ENCODE assay signal across 8 cellular contexts in genomic region chr17:81040791-81041337, GRCh38. TPM values are rescaled to one million over a fixed set of nuclear protein-coding genes. Genes with fewer than 3 reads are reported as not detected.
DNase-seq lines count a peak whose midpoint lies in the region; ATAC-seq and TF ChIP-seq lines count a peak whose summit lies in the region.

No MANE protein-coding gene starts in this region.

- H3K36me3 ChIP-seq in PC-9 (ENCODE audit: low read depth) = no peaks in the 10 kb centered on the region

- H3K4me3 ChIP-seq in PC-9 = no peak overlapping the region
- H3K4me3 ChIP-seq in epithelial cell of esophagus (ENCODE audit: low read length) = no peak overlapping the region

- H3K4me1 Mint-ChIP-seq in activated CD4-positive, alpha-beta T cell treated with anti-CD3 and anti-CD28 coated beads for 36 hours = peaks cover 7% of the 10 kb centered on the region
- H3K4me1 Mint-ChIP-seq in stimulated activated effector memory CD8-positive, alpha-beta T cell treated with anti-CD3 and anti-CD28 coated beads, Interleukin-12 subunit alpha, Interleukin-12 subunit beta, amount 100 ng/mL, for 72 hours = peaks cover 9% of the 10 kb centered on the region

- POLR2A ChIA-PET in activated CD4-positive, alpha-beta T cell treated with anti-CD3 and anti-CD28 coated beads for 36 hours (lab: Charles Lee) = no interaction called here
- POLR2A ChIA-PET in PC-9 (lab: Charles Lee; ENCODE audit: unreplicated experiment) = no interaction called here

- H3K36me3 Mint-ChIP-seq in activated CD4-positive, alpha-beta T cell treated with anti-CD3 and anti-CD28 coated beads for 36 hours (ENCODE audit: low read depth) = no peaks in the 10 kb centered on the region
- H3K36me3 Mint-ChIP-seq in stimulated activated effector memory CD8-positive, alpha-beta T cell treated with anti-CD3 and anti-CD28 coated beads, Interleukin-12 subunit alpha, Interleukin-12 subunit beta, amount 100 ng/mL, for 72 hours = no peaks in the 10 kb centered on the region

- H2AFZ ChIP-seq in PC-9 = no peak overlapping the region

- CTCF ChIA-PET in activated CD4-positive, alpha-beta T cell treated with anti-CD3 and anti-CD28 coated beads for 36 hours (lab: Charles Lee) = interaction anchor here (1.2 kb wide), 1 partner anchor 17 kb away, joined by 9 read pairs; no protein-coding TSS in a partner anchor
- CTCF ChIA-PET in PC-9 (lab: Charles Lee) = no interaction called here

- peak overlapping the region; percentile 72 for H3K27ac ChIP-seq in PC-9

- no peaks in the 10 kb centered on the region for H3K9me2 ChIP-seq in PC-9 (ENCODE audit: insufficient read depth)

- H3F3A ChIP-seq in PC-9 (ENCODE audit: insufficient read depth, low read depth) = peaks cover 35% of the 10 kb centered on the region; the same call in 1 of the 2 replicates

- intact Hi-C loops in activated CD4-positive, alpha-beta T cell treated with anti-CD3 and anti-CD28 coated beads for 36 hours (cut with DNase I, micrococcal nuclease) = no loop called here
- intact Hi-C loops in PC-9 (cut with micrococcal nuclease; ENCODE audit: unreplicated experiment) (no loop called here), head of caudate nucleus (cut with DNase I) (no loop called here)

- H3K9me3 Mint-ChIP-seq in activated CD4-positive, alpha-beta T cell treated with anti-CD3 and anti-CD28 coated beads for 36 hours (ENCODE audit: low read depth) = no peaks in the 10 kb centered on the region
- no peaks in the 10 kb centered on the region for H3K9me3 Mint-ChIP-seq in stimulated activated effector memory CD8-positive, alpha-beta T cell treated with anti-CD3 and anti-CD28 coated beads, Interleukin-12 subunit alpha, Interleukin-12 subunit beta, amount 100 ng/mL, for 72 hours

- TF ChIP-seq CTCF in PC-9 (conservative IDR thresholded peaks at IDR 0.05) (peak; percentile 48), epithelial cell of esophagus (IDR thresholded peaks at IDR 0.05; ENCODE audit: insufficient read depth, low read depth, low read length, missing control alignments) (peak; percentile 46)

- H3K27ac Mint-ChIP-seq in activated CD4-positive, alpha-beta T cell treated with anti-CD3 and anti-CD28 coated beads for 36 hours = no peak overlapping the region
- H3K27ac Mint-ChIP-seq in stimulated activated effector memory CD8-positive, alpha-beta T cell treated with anti-CD3 and anti-CD28 coated beads, Interleukin-12 subunit alpha, Interleukin-12 subunit beta, amount 100 ng/mL, for 72 hours = no peak overlapping the region

- peak overlapping the region; percentile 72 for H3K4me2 ChIP-seq in PC-9

- H3K27me3 ChIP-seq in PC-9 (ENCODE audit: insufficient read depth, low read depth) = no peaks in the 10 kb centered on the region

- H3K79me2 ChIP-seq in PC-9 (ENCODE audit: low read depth) = peaks cover 90% of the 10 kb centered on the region

- BruUV-seq in PC-9 (replicated peaks; lab: Mats Ljungman, UMichigan) = no TSS peak

- H3K27me3 Mint-ChIP-seq in activated CD4-positive, alpha-beta T cell treated with anti-CD3 and anti-CD28 coated beads for 36 hours = peaks cover 9% of the 10 kb centered on the region

- ATAC-seq in activated CD4-positive, alpha-beta T cell treated with anti-CD3 and anti-CD28 coated beads for 36 hours = peak; percentile 72
- peak; percentile 52 for ATAC-seq in stimulated activated effector memory CD8-positive, alpha-beta T cell treated with anti-CD3 and anti-CD28 coated beads, Interleukin-12 subunit alpha, Interleukin-12 subunit beta, amount 100 ng/mL, for 72 hours
- no peak for ATAC-seq in HG02588 (IDR thresholded peaks at IDR 0.05; ENCODE audit: unreplicated experiment)

- H3K4me1 ChIP-seq in PC-9 (replicated peaks; ENCODE audit: insufficient read depth) = peaks cover 79% of the 10 kb centered on the region

- peak; percentile 61 for DNase-seq in activated CD4-positive, alpha-beta T cell treated with anti-CD3 and anti-CD28 coated beads for 36 hours
- no peak for DNase-seq in activated CD4-positive, alpha-beta T cell treated with anti-CD3 and anti-CD28 coated beads for 1 hour
- DNase-seq in PC-9 (no peak), epithelial cell of esophagus (ENCODE audit: low read depth) (no peak), NCI-H1092 treated with DMSO at 0.1 percent for 48 hours (lab: John Stamatoyannopoulos, UW) (no peak), head of caudate nucleus (no peak)
- DNase-seq in stimulated activated effector memory CD8-positive, alpha-beta T cell treated with anti-CD3 and anti-CD28 coated beads, Interleukin-12 subunit alpha, Interleukin-12 subunit beta, amount 100 ng/mL, for 72 hours (ENCODE audit: low spot score in 2 of 2) = no peak

- no peaks in the 10 kb centered on the region for H3K9me3 ChIP-seq in PC-9 (ENCODE audit: insufficient read depth, low read depth)

- peaks cover 14% of the 10 kb centered on the region; the same call in 1 of the 2 replicates for H4K20me1 ChIP-seq in PC-9 (ENCODE audit: insufficient read depth)

- no peak overlapping the region for H3K4me3 Mint-ChIP-seq in activated CD4-positive, alpha-beta T cell treated with anti-CD3 and anti-CD28 coated beads for 36 hours
- no peak overlapping the region for H3K4me3 Mint-ChIP-seq in stimulated activated effector memory CD8-positive, alpha-beta T cell treated with anti-CD3 and anti-CD28 coated beads, Interleukin-12 subunit alpha, Interleukin-12 subunit beta, amount 100 ng/mL, for 72 hours

RNA-seq across cellular contexts. Expression of gene BAIAP2, which starts 5.9 kb away (rescaled TPM):
- 1 to 10 TPM; 4.6 to 5.0 TPM for total RNA-seq in activated CD4-positive, alpha-beta T cell treated with anti-CD3 and anti-CD28 coated beads for 36 hours
- total RNA-seq in PC-9 (2021) = 109 and 125 TPM in 2 replicates

RNA-seq across cellular contexts. Expression of gene CHMP6, which starts 49.2 kb away (rescaled TPM):
- 10 to 100 TPM; 15.9 to 19.4 TPM for total RNA-seq in activated CD4-positive, alpha-beta T cell treated with anti-CD3 and anti-CD28 coated beads for 36 hours
- total RNA-seq in PC-9 (2021) = 17.4 and 18.1 TPM in 2 replicates

Comparison
In these comparisons a context has a peak if more than half of its experiments do, and no peak if none do; other contexts are left out.
1. RNA of gene BAIAP2, which starts 5.9 kb away (total RNA-seq): 109 to 125 TPM in PC-9; 4.6 to 5.0 TPM in activated CD4-positive, alpha-beta T cell treated with anti-CD3 and anti-CD28 coated beads for 36 hours; every median in the first group is over 10 times any median in the second.